1 cellular context compared by ENCODE assay signal in genomic region chr18:55589625-55590291, GRCh38.
A peak's percentile ranks its signal among the peaks of the same experiment; 100 is the strongest.
TF ChIP-seq lines count a peak whose summit lies in the region.

No MANE protein-coding gene starts in this region.

TF ChIP-seq in K562, 482 proteins besides CTCF, POLR2A, EP300 and RAD21 (continued from another document and continues in another):
- TF ChIP-seq ETS1 (conservative IDR thresholded peaks at IDR 0.05; ENCODE audit: control insufficient read depth, low read depth, low read length) (peak; percentile 65; the same call in 1 of the 2 replicates), ZSCAN29 (IDR thresholded peaks at IDR 0.05) (no peak), CTCFL (IDR thresholded peaks at IDR 0.05; ENCODE audit: borderline replicate concordance, insufficient read depth, low read depth, low read length, poor library complexity, severe bottlenecking) (peak; percentile 72), ZNF695 (CRISPR knock-in tag; IDR thresholded peaks at IDR 0.05) (no peak), KLF10 (CRISPR knock-in tag; IDR thresholded peaks at IDR 0.05) (no peak), POLR2H (tag; IDR thresholded peaks at IDR 0.05; ENCODE audit: low read depth) (peak; percentile 52), BRF1 (IDR thresholded peaks at IDR 0.05; ENCODE audit: borderline replicate concordance, extremely low read depth, insufficient read length) (no peak), RNF219 (CRISPR knock-in tag; IDR thresholded peaks at IDR 0.05) (no peak), PCBP2 (IDR thresholded peaks at IDR 0.05; ENCODE audit: low read depth, low read length, poor library complexity, severe bottlenecking) (no peak), ZBTB49 (CRISPR knock-in tag; IDR thresholded peaks at IDR 0.05; ENCODE audit: borderline replicate concordance) (no peak), SRF (CRISPR knock-in tag; IDR thresholded peaks at IDR 0.05) (0 out of 4 replicates have a peak, but pooled peaks of 1 of the 2 experiments have one; percentile 36), KDM1A (IDR thresholded peaks at IDR 0.05) (no peak), MTA3 (IDR thresholded peaks at IDR 0.05; ENCODE audit: borderline replicate concordance) (peak; percentile 95), GATAD2A (IDR thresholded peaks at IDR 0.05) (peak; percentile 90), E2F4 (CRISPR knock-in tag; IDR thresholded peaks at IDR 0.05; ENCODE audit: low read depth) (no peak), NR3C1 (CRISPR knock-in tag; IDR thresholded peaks at IDR 0.05) (no peak), CBFB (CRISPR knock-in tag; IDR thresholded peaks at IDR 0.05) (no peak), GTF2B (IDR thresholded peaks at IDR 0.05; ENCODE audit: extremely low read depth, insufficient read length) (no peak), LCOR (CRISPR knock-in tag; IDR thresholded peaks at IDR 0.05) (peak; percentile 34; the same call in 1 of the 2 replicates), DDX20 (tag; IDR thresholded peaks at IDR 0.05; ENCODE audit: low read depth) (no peak), VEZF1 (CRISPR knock-in tag; IDR thresholded peaks at IDR 0.05) (peak; percentile 72), ZNF318 (IDR thresholded peaks at IDR 0.05; ENCODE audit: borderline replicate concordance in 1 of 2, low read depth in 1 of 2) (no peak), FOSL1 (tag; conservative IDR thresholded peaks at IDR 0.05) (no peak), ILF3 (IDR thresholded peaks at IDR 0.05; ENCODE audit: borderline replicate concordance) (no peak), ZNF766 (CRISPR knock-in tag; conservative IDR thresholded peaks at IDR 0.05) (peak; percentile 60; the same call in 1 of the 2 replicates), HLTF (IDR thresholded peaks at IDR 0.05) (no peak), THAP12 (CRISPR knock-in tag; IDR thresholded peaks at IDR 0.05) (peak; percentile 98), MTA1 (IDR thresholded peaks at IDR 0.05; ENCODE audit: borderline replicate concordance) (peak; percentile 83), TOE1 (IDR thresholded peaks at IDR 0.05; ENCODE audit: borderline replicate concordance) (peak; percentile 26; the same call in 1 of the 2 replicates), TOE1 (CRISPR knock-in tag; IDR thresholded peaks at IDR 0.05; ENCODE audit: borderline replicate concordance, low read depth) (no peak), ZNF354B (CRISPR knock-in tag; IDR thresholded peaks at IDR 0.05) (no peak), TBP (optimal IDR thresholded peaks at IDR 0.05; ENCODE audit: low read depth, low read length) (peak; percentile 90), HBP1 (CRISPR knock-in tag; IDR thresholded peaks at IDR 0.05) (no peak)
